6 cellular contexts compared by ENCODE assay signal in genomic region chr17:53219821-53220220, GRCh38.
"Had no signal": no experiment of that assay in that cellular context is flagged by ENCODE, and none has a peak within 500 bp of the region (broad histone marks: within the 10 kb centered on the region; RNA-seq: fewer than 3 reads in every experiment).

No MANE protein-coding gene starts in this region.

- H3K4me2 ChIP-seq: KMS-11 had no signal

- DNase-seq: IMR-90, KBM-7, KG1 had no signal

- H3K27ac ChIP-seq: HL-60, KMS-11 had no signal

- H3K9ac ChIP-seq: KMS-11 had no signal

- FAIRE-seq: HTR-8/SVneo had no signal
